Comparison of ENCODE assay signal across 1 cellular context in the genomic region with DNA sequence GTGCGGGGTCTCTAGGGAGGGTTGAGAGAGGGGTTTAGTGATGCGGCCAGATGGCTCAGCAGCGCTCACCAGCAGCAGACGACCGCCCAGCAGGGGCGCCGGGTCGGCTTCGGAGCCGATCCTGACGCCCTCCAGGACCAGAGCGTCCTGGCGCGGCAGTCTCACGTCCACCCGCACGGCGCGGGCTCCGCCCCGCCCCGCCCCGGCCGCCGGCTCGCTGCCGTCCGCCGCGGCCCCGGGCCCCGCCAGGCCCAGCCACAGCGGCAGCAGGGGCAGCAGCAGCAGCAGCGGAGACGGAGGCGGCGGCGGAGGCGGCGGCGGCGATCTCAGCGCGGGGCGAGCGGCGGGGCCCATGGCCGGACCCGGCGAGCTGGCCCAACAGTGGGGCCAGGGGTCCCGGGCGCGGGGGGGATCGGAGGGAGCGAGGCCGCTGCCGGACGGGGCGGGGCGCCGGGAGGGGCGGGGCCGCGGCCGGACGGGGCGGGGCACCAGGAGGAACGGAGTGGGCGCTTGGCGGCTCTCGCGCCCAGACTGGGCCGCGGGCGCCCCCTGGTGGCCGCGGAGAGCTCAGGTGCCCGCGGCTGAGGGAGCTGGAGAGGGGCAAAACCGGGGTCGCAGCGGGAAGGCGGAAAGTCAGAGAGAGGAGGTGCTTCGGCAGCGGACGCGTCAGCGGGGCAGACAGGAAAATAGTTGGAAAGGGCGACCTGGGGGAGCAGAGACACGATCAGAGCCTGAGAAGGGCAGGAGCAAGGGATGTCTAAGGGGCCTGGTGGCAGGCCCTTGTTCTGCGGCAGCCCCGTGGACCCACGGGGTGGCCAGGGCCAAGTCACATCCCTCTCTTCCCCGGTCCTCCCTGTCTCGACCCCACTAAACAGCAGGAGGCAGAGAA.
A peak's percentile ranks its signal among the peaks of the same experiment; 100 is the strongest.
TF ChIP-seq lines count a peak whose summit lies in the region.

A gene (minus strand): TSS at position 452 of the 889 bp plus-strand sequence. CDS start 98 bp downstream, at position 354.

TF ChIP-seq in HepG2, 621 proteins besides CTCF, POLR2A, EP300 and RAD21 (continued from another document):
- TF ChIP-seq ZNF766 (CRISPR knock-in tag; IDR thresholded peaks at IDR 0.05; ENCODE audit: borderline replicate concordance), result no peak
- TF ChIP-seq, protein P1, sequence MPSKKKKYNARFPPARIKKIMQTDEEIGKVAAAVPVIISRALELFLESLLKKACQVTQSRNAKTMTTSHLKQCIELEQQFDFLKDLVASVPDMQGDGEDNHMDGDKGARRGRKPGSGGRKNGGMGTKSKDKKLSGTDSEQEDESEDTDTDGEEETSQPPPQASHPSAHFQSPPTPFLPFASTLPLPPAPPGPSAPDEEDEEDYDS (CRISPR knock-in tag; IDR thresholded peaks at IDR 0.05), result no peak
- TF ChIP-seq, protein P2, sequence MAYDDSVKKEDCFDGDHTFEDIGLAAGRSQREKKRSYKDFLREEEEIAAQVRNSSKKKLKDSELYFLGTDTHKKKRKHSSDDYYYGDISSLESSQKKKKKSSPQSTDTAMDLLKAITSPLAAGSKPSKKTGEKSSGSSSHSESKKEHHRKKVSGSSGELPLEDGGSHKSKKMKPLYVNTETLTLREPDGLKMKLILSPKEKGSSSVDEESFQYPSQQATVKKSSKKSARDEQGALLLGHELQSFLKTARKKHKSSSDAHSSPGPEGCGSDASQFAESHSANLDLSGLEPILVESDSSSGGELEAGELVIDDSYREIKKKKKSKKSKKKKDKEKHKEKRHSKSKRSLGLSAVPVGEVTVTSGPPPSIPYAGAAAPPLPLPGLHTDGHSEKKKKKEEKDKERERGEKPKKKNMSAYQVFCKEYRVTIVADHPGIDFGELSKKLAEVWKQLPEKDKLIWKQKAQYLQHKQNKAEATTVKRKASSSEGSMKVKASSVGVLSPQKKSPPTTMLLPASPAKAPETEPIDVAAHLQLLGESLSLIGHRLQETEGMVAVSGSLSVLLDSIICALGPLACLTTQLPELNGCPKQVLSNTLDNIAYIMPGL (CRISPR knock-in tag; IDR thresholded peaks at IDR 0.05; ENCODE audit: borderline replicate concordance in 1 of 2, low read depth in 1 of 2), result peak; percentile 46 to 47; a peak in 2 of 4 replicates
- TF ChIP-seq, protein P3, sequence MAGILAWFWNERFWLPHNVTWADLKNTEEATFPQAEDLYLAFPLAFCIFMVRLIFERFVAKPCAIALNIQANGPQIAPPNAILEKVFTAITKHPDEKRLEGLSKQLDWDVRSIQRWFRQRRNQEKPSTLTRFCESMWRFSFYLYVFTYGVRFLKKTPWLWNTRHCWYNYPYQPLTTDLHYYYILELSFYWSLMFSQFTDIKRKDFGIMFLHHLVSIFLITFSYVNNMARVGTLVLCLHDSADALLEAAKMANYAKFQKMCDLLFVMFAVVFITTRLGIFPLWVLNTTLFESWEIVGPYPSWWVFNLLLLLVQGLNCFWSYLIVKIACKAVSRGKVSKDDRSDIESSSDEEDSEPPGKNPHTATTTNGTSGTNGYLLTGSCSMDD (CRISPR knock-in tag; IDR thresholded peaks at IDR 0.05), result no peak
- TF ChIP-seq SKI (IDR thresholded peaks at IDR 0.05; ENCODE audit: partially characterized antibody), result peak; percentile 54
- TF ChIP-seq, protein P4, sequence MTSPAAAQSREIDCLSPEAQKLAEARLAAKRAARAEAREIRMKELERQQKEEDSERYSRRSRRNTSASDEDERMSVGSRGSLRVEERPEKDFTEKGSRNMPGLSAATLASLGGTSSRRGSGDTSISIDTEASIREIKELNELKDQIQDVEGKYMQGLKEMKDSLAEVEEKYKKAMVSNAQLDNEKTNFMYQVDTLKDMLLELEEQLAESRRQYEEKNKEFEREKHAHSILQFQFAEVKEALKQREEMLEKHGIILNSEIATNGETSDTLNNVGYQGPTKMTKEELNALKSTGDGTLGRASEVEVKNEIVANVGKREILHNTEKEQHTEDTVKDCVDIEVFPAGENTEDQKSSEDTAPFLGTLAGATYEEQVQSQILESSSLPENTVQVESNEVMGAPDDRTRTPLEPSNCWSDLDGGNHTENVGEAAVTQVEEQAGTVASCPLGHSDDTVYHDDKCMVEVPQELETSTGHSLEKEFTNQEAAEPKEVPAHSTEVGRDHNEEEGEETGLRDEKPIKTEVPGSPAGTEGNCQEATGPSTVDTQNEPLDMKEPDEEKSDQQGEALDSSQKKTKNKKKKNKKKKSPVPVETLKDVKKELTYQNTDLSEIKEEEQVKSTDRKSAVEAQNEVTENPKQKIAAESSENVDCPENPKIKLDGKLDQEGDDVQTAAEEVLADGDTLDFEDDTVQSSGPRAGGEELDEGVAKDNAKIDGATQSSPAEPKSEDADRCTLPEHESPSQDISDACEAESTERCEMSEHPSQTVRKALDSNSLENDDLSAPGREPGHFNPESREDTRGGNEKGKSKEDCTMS (CRISPR knock-in tag; conservative IDR thresholded peaks at IDR 0.05), result no peak
- no peak for TF ChIP-seq ZNF496 (CRISPR knock-in tag; IDR thresholded peaks at IDR 0.05; ENCODE audit: insufficient replicate concordance)
- no peak for TF ChIP-seq KDM5A (IDR thresholded peaks at IDR 0.05; ENCODE audit: borderline replicate concordance, low read length)
- 0 out of 2 replicates have a peak, but pooled peaks have one; percentile 40 for TF ChIP-seq KDM2A (CRISPR knock-in tag; IDR thresholded peaks at IDR 0.05; ENCODE audit: borderline replicate concordance, low read depth)
- no peak for TF ChIP-seq SIN3A (IDR thresholded peaks at IDR 0.05; ENCODE audit: borderline replicate concordance, low read depth, low read length)
- TF ChIP-seq FOXA1 (IDR thresholded peaks at IDR 0.05), result no peak
- TF ChIP-seq FOXA1 (CRISPR knock-in tag; IDR thresholded peaks at IDR 0.05), result no peak
- TF ChIP-seq, protein P5, sequence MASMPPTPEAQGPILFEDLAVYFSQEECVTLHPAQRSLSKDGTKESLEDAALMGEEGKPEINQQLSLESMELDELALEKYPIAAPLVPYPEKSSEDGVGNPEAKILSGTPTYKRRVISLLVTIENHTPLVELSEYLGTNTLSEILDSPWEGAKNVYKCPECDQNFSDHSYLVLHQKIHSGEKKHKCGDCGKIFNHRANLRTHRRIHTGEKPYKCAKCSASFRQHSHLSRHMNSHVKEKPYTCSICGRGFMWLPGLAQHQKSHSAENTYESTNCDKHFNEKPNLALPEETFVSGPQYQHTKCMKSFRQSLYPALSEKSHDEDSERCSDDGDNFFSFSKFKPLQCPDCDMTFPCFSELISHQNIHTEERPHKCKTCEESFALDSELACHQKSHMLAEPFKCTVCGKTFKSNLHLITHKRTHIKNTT (CRISPR knock-in tag; IDR thresholded peaks at IDR 0.05), result no peak
TF ChIP-seq in HepG2: peak in this region for 38.
